ENCODE assay signal across 9 cellular contexts in the genomic region with DNA sequence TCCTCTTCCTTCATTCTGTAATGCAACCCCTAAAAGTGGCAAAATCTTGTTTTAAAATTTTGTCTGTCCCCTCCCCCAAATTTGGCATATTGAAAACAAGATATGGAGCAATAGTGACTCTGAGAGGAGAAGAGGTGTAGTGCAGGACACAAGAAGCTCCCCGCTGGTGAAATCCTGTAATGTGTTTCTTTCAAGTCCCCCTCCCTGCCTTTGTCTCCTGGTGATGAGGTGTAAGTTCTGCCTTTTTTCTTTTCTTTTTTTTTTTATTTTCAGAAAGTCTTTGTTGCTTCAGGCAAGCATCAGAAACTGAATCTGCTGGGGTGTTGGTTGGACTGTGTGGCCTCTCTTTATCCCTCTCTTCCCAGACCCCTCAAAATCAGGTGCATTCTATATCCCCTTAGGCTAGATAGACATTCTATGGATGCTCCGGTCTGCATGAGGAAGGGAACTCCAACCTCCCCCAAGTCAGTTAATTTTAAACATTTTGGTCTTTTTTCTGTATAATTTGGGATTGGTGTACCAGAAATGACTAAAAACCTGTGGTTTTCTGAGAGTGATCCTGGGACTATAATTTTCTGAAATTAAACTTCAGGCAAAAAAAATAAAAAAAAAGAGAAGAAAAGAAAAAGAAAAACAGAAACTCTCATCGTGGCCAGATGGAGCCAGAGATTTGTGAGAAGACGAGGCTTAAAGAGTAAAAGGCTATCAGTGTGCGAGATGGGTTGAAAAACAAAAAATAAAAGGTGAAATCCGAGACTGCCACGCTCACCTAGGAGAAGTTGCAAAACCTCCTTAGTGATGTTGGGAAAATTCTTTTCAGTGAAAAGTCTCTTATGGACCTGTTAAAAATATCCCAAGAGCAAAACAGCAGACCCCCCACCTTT. TPM values are rescaled to one million over a fixed set of nuclear protein-coding genes. Genes with fewer than 3 reads are reported as not detected.
DNase-seq lines count a peak whose midpoint lies in the region; ATAC-seq and TF ChIP-seq lines count a peak whose summit lies in the region.
"Had no signal": no experiment of that assay in that cellular context is flagged by ENCODE, and none has a peak within 500 bp of the region (broad histone marks: within the 10 kb centered on the region; RNA-seq: fewer than 3 reads in every experiment).

No MANE protein-coding gene starts in this region.

- no peaks in the 10 kb centered on the region for H3K9me3 Mint-ChIP-seq in activated T-cell treated with anti-CD3 and anti-CD28 coated beads, Interleukin-2, amount 50 U/mL, for 72 hours
- H3K9me3 Mint-ChIP-seq: central memory CD8-positive, alpha-beta T cell had no signal

- H3K4me3 ChIP-seq in A673 (ENCODE audit: low read depth, low read length, poor library complexity, severe bottlenecking) (no peak overlapping the region), thyroid gland (replicated peaks in 1 of 3) (no peak overlapping the region)

- H3K4me1 Mint-ChIP-seq in activated T-cell treated with anti-CD3 and anti-CD28 coated beads, Interleukin-2, amount 50 U/mL, for 72 hours (ENCODE audit: low read depth) = peaks cover 7% of the 10 kb centered on the region
- H3K4me1 Mint-ChIP-seq: central memory CD8-positive, alpha-beta T cell had no signal

- H3K36me3 Mint-ChIP-seq in activated T-cell treated with anti-CD3 and anti-CD28 coated beads, Interleukin-2, amount 50 U/mL, for 72 hours (ENCODE audit: insufficient read depth in 2 of 2) = no peaks in the 10 kb centered on the region

- H3K4me1 ChIP-seq in A673 (ENCODE audit: insufficient read depth, low read length, poor library complexity, severe bottlenecking) = no peaks in the 10 kb centered on the region
- H3K4me1 ChIP-seq in thyroid gland = no peaks in the 10 kb centered on the region

- CTCF ChIA-PET in A673 (lab: Charles Lee) = interaction anchor here (0.6 to 1.0 kb wide), 3 partner anchors 9 to 104 kb away, joined by 3 to 5 read pairs (median 4); a partner anchor contains a TSS

- no peak for TF ChIP-seq POLR2A in thyroid gland (IDR thresholded peaks at IDR 0.05)

- H3K27me3 ChIP-seq in A673 (replicated peaks; ENCODE audit: insufficient read depth, low read depth, low read length, poor library complexity) (no peaks in the 10 kb centered on the region), thyroid gland (no peaks in the 10 kb centered on the region)

- DNase-seq in A673 (ENCODE audit: low spot score) (peak; percentile 33), RKO (ENCODE audit: low spot score) (peak; percentile 47), fibroblast of the conjunctiva (ENCODE audit: low read depth) (peak; percentile 47), thyroid gland (peak in 1 of 2 donors; percentile 8)
- no peak for DNase-seq in activated T-cell treated with anti-CD3 and anti-CD28 coated beads, Interleukin-2, amount 50 U/mL, for 72 hours

- no peaks in the 10 kb centered on the region for H3K36me3 ChIP-seq in A673 (ENCODE audit: insufficient read depth, low read length, poor library complexity, severe bottlenecking)
- H3K36me3 ChIP-seq in thyroid gland = no peaks in the 10 kb centered on the region

- H3K27ac Mint-ChIP-seq in activated T-cell treated with anti-CD3 and anti-CD28 coated beads, Interleukin-2, amount 50 U/mL, for 72 hours = no peak overlapping the region

- intact Hi-C loops in A673 (cut with micrococcal nuclease; ENCODE audit: unreplicated experiment) (loop anchor here (5.0 kb wide), 1 partner anchor 48 kb away; no protein-coding TSS in a partner anchor), thyroid gland (cut with DNase I) (no loop called here)

- BruUV-seq in A673 (replicated peaks; lab: Mats Ljungman, UMichigan) = no TSS peak

- H3K27me3 Mint-ChIP-seq in activated T-cell treated with anti-CD3 and anti-CD28 coated beads, Interleukin-2, amount 50 U/mL, for 72 hours (ENCODE audit: low read depth) = peaks cover 12% of the 10 kb centered on the region

- WGBS in thyroid gland, 2 donors = 47% methylated on average over 7 of the region's 7 CpGs

- TF ChIP-seq CTCF in A673 (conservative IDR thresholded peaks at IDR 0.05; ENCODE audit: low read depth, low read length) (peak; percentile 33), GM12874 (IDR thresholded peaks at IDR 0.05; ENCODE audit: insufficient read depth, low read depth, low read length) (0 out of 2 replicates have a peak, but pooled peaks have one; percentile 17), thyroid gland (IDR thresholded peaks at IDR 0.05) (peak; percentile 26 to 90 (median 70))

- no peaks in the 10 kb centered on the region for H3K9me3 ChIP-seq in A673 (ENCODE audit: low read depth, low read length, poor library complexity, severe bottlenecking)
- no peaks in the 10 kb centered on the region for H3K9me3 ChIP-seq in thyroid gland

- H3K27ac ChIP-seq in A673 (ENCODE audit: low read depth, low read length, poor library complexity, severe bottlenecking) = no peak overlapping the region
- H3K27ac ChIP-seq in thyroid gland = no peak overlapping the region

- no peak for ATAC-seq in activated T-cell treated with anti-CD3 and anti-CD28 coated beads, Interleukin-2, amount 50 U/mL, for 72 hours (replicated peaks in 1 of 2)
- ATAC-seq in GM18502 (IDR thresholded peaks at IDR 0.05; ENCODE audit: poor library complexity, unreplicated experiment) = no peak
- ATAC-seq in HG03280 (IDR thresholded peaks at IDR 0.05; ENCODE audit: unreplicated experiment) = no peak

- POLR2A ChIA-PET in A673 (lab: Charles Lee; ENCODE audit: low non-redundant PET) = no interaction called here

- H3K4me3 Mint-ChIP-seq in activated T-cell treated with anti-CD3 and anti-CD28 coated beads, Interleukin-2, amount 50 U/mL, for 72 hours = no peak overlapping the region
- H3K4me3 Mint-ChIP-seq: central memory CD8-positive, alpha-beta T cell had no signal

RNA-seq across cellular contexts. Expression of a gene that starts 21.4 kb away (rescaled TPM):
- total RNA-seq in A673 (2021) (not detected in 2 replicates), thyroid gland (10 to 100 TPM in 2 of 4 donors, 1 to 10 TPM in 2; 5.6 to 15.3 (median 10.7) TPM)
- 1 to 10 TPM; 1.1 to 1.2 TPM for total RNA-seq in activated T-cell treated with anti-CD3 and anti-CD28 coated beads, Interleukin-2, amount 50 U/mL, for 72 hours

RNA-seq across cellular contexts. Expression of a gene that starts 26.4 kb away (rescaled TPM):
- total RNA-seq in A673 (2021) = 40.9 and 50.6 TPM in 2 replicates
- 100 to 1,000 TPM; 171 to 217 (median 211) TPM for total RNA-seq in thyroid gland
- total RNA-seq in activated T-cell treated with anti-CD3 and anti-CD28 coated beads, Interleukin-2, amount 50 U/mL, for 72 hours = 10 to 100 TPM; 54.0 to 63.8 TPM

RNA-seq across cellular contexts. Expression of a gene that starts 45.0 kb away (rescaled TPM):
- total RNA-seq in A673 (2021) (not detected in 2 replicates), thyroid gland (not detected)
- total RNA-seq in activated T-cell treated with anti-CD3 and anti-CD28 coated beads, Interleukin-2, amount 50 U/mL, for 72 hours = not detected

RNA-seq across cellular contexts. Expression of a gene that starts 57.6 kb away (rescaled TPM):
- total RNA-seq in A673 (2021) (0.55 TPM in 1 of 2 replicates, not detected in the other), thyroid gland (1 to 10 TPM; 4.0 to 7.7 (median 6.0) TPM)
- under 1 TPM; 0.32 to 0.70 TPM for total RNA-seq in activated T-cell treated with anti-CD3 and anti-CD28 coated beads, Interleukin-2, amount 50 U/mL, for 72 hours

Comparison
In these comparisons a context has a peak if more than half of its experiments do, and no peak if none do; other contexts are left out.
1. DNase-seq: peak in A673 (single experiment), RKO (single experiment) and fibroblast of the conjunctiva (single experiment); none in activated T-cell treated with anti-CD3 and anti-CD28 coated beads, Interleukin-2, amount 50 U/mL, for 72 hours (0 of 2).
2. CTCF ChIP-seq: peak in every context shown above with its lines; median percentile 70 in thyroid gland; 33 in A673; 17 in GM12874.